ENCODE assay signal across 29 cellular contexts in the genomic region with DNA sequence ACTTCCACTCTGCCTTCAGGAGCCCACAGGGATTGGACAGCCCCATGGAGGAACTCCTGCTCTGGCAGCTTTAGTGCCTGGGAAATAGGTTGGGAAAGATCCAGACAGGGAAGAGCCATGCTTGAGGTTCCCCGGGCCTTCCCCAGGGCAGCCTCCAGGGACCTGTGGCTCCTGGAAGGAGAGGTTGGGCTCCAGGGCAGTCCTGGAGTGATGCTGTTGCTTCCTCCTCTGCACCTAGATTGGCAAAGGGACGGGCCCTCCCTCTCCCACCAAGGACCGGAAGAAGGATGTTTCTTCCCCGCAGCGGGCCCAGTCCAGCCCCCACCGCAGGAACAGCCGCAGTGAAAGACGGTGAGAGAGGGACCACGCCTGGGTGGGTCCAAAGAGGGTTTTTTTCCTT. TPM values are rescaled to one million over a fixed set of nuclear protein-coding genes. Genes with fewer than 3 reads are reported as not detected.
DNase-seq lines count a peak whose midpoint lies in the region; ATAC-seq and TF ChIP-seq lines count a peak whose summit lies in the region.
"Had no signal": no experiment of that assay in that cellular context is flagged by ENCODE, and none has a peak within 500 bp of the region (broad histone marks: within the 10 kb centered on the region; RNA-seq: fewer than 3 reads in every experiment).

No MANE protein-coding gene starts in this region.

- peaks cover 29% of the 10 kb centered on the region for H3K4me1 Mint-ChIP-seq in activated CD8-positive, alpha-beta memory T cell treated with anti-CD3 and anti-CD28 coated beads, Interleukin-2, amount 10 ng/mL, durations not matched to agents 7 days and 5 days
- H3K4me1 Mint-ChIP-seq in T-helper 17 cell, result peaks cover 16% of the 10 kb centered on the region
- peaks cover 28% of the 10 kb centered on the region for H3K4me1 Mint-ChIP-seq in stimulated activated effector memory CD8-positive, alpha-beta T cell treated with anti-CD3 and anti-CD28 coated beads, Interleukin-12 subunit alpha, Interleukin-12 subunit beta, amount 100 ng/mL, for 72 hours
- H3K4me1 Mint-ChIP-seq: B cell had no signal

- peaks cover 0 to 78% of the 10 kb centered on the region in 2 donors for H3K4me1 ChIP-seq in right atrium auricular region
- H3K4me1 ChIP-seq: right lobe of liver had no signal

- H3K27me3 Mint-ChIP-seq in activated CD8-positive, alpha-beta memory T cell treated with anti-CD3 and anti-CD28 coated beads, Interleukin-2, amount 10 ng/mL, durations not matched to agents 7 days and 5 days, result no peaks in the 10 kb centered on the region
- H3K27me3 Mint-ChIP-seq in T-helper 17 cell, result no peaks in the 10 kb centered on the region
- H3K27me3 Mint-ChIP-seq: activated naive CD8-positive, alpha-beta T cell; B cell had no signal

- no peaks in the 10 kb centered on the region for H3K9me3 Mint-ChIP-seq in activated CD8-positive, alpha-beta memory T cell treated with anti-CD3 and anti-CD28 coated beads, Interleukin-2, amount 10 ng/mL, durations not matched to agents 7 days and 5 days (ENCODE audit: low read depth)
- no peaks in the 10 kb centered on the region for H3K9me3 Mint-ChIP-seq in stimulated activated effector memory CD8-positive, alpha-beta T cell treated with anti-CD3 and anti-CD28 coated beads, Interleukin-12 subunit alpha, Interleukin-12 subunit beta, amount 100 ng/mL, for 72 hours
- H3K9me3 Mint-ChIP-seq: activated T-helper 1 cell treated with anti-CD3 and anti-CD28 coated beads, Interleukin-12 subunit alpha, Interleukin-12 subunit beta, Interleukin-2, Interleukin-4 antibody, amounts not matched to agents 30 ng/mL and 10 ng/mL and 1 ng/mL, durations not matched to agents 14 hours and 24 hours and 36 hours; CD8-positive, alpha-beta T cell; natural killer cell; T-helper 2 cell treated with Interferon-gamma antibody and Interleukin-4, amounts not matched to agents 5 μg/mL and 100 μg/mL, for 36 hours had no signal

- ATAC-seq in activated CD8-positive, alpha-beta memory T cell treated with anti-CD3 and anti-CD28 coated beads, Interleukin-2, amount 10 ng/mL, durations not matched to agents 7 days and 5 days, result no peak
- no peak for ATAC-seq in T-helper 17 cell
- no peak for ATAC-seq in stimulated activated effector memory CD8-positive, alpha-beta T cell treated with anti-CD3 and anti-CD28 coated beads, Interleukin-12 subunit alpha, Interleukin-12 subunit beta, amount 100 ng/mL, for 72 hours
- ATAC-seq in HG02973 (IDR thresholded peaks at IDR 0.05; ENCODE audit: unreplicated experiment), result no peak
- ATAC-seq: CD8-positive, alpha-beta T cell; lower lobe of right lung; natural killer cell; right lobe of liver had no signal

- H3K36me3 ChIP-seq in right atrium auricular region, result peaks cover 41% of the 10 kb centered on the region
- H3K36me3 ChIP-seq: right lobe of liver had no signal

- H3K27ac ChIP-seq in right atrium auricular region, result peak overlapping the region; percentile 13 to 77
- H3K27ac ChIP-seq: lower lobe of right lung, right lobe of liver, thoracic aorta had no signal

- H3K27me3 ChIP-seq in right atrium auricular region, result no peaks in the 10 kb centered on the region
- H3K27me3 ChIP-seq: right lobe of liver had no signal

- peak; percentile 38 for DNase-seq in activated CD8-positive, alpha-beta memory T cell treated with anti-CD3 and anti-CD28 coated beads, Interleukin-2, amount 10 ng/mL, durations not matched to agents 7 days and 5 days
- DNase-seq in activated CD8-positive, alpha-beta memory T cell treated with anti-CD3 and anti-CD28 coated beads, Interleukin-2, amount 50 U/mL, for 48 hours, result no peak
- no peak for DNase-seq in T-helper 17 cell
- DNase-seq in right atrium auricular region (ENCODE audit: low spot score), result no peak
- DNase-seq in stimulated activated effector memory CD8-positive, alpha-beta T cell treated with anti-CD3 and anti-CD28 coated beads, Interleukin-12 subunit alpha, Interleukin-12 subunit beta, amount 100 ng/mL, for 72 hours (ENCODE audit: low spot score in 2 of 2), result no peak
- no peak for DNase-seq in stimulated activated naive CD4-positive, alpha-beta T cell (lab: John Stamatoyannopoulos, UW)
- no peak for DNase-seq in ureter (ENCODE audit: low spot score)
- DNase-seq: activated CD4-positive, alpha-beta T cell treated with anti-CD3 and anti-CD28 coated beads for 4 hours; caudate nucleus; lower lobe of right lung; natural killer cell; NCI-H1694; NCI-H510A; OCI-M1; stimulated activated CD4-positive, alpha-beta T cell treated with anti-CD3 and anti-CD28 coated beads, Interleukin-15, amount 100 ng/mL, for 24 hours; stimulated activated naive CD4-positive, alpha-beta T cell treated with Interleukin-2 at 50 U/mL for 16 hours had no signal

- no peak overlapping the region for H3K4me3 ChIP-seq in right atrium auricular region
- H3K4me3 ChIP-seq: lower lobe of right lung, right lobe of liver, thoracic aorta had no signal

- no peaks in the 10 kb centered on the region for H3K36me3 Mint-ChIP-seq in activated CD8-positive, alpha-beta memory T cell treated with anti-CD3 and anti-CD28 coated beads, Interleukin-2, amount 10 ng/mL, durations not matched to agents 7 days and 5 days
- peaks cover 6% of the 10 kb centered on the region for H3K36me3 Mint-ChIP-seq in T-helper 17 cell (ENCODE audit: low read depth)
- H3K36me3 Mint-ChIP-seq in stimulated activated effector memory CD8-positive, alpha-beta T cell treated with anti-CD3 and anti-CD28 coated beads, Interleukin-12 subunit alpha, Interleukin-12 subunit beta, amount 100 ng/mL, for 72 hours, result peaks cover 22% of the 10 kb centered on the region
- H3K36me3 Mint-ChIP-seq: activated naive CD8-positive, alpha-beta T cell; natural killer cell had no signal

- CTCF ChIA-PET in activated CD8-positive, alpha-beta memory T cell treated with anti-CD3 and anti-CD28 coated beads, Interleukin-2, amount 10 ng/mL, durations not matched to agents 7 days and 5 days (lab: Charles Lee), result interaction anchor here (2.8 kb wide), 1 partner anchor 67 kb away, joined by 7 read pairs; no protein-coding TSS in a partner anchor

- no peak overlapping the region for H3K4me3 Mint-ChIP-seq in activated CD8-positive, alpha-beta memory T cell treated with anti-CD3 and anti-CD28 coated beads, Interleukin-2, amount 10 ng/mL, durations not matched to agents 7 days and 5 days
- H3K4me3 Mint-ChIP-seq in T-helper 17 cell, result no peak overlapping the region
- no peak overlapping the region for H3K4me3 Mint-ChIP-seq in stimulated activated effector memory CD8-positive, alpha-beta T cell treated with anti-CD3 and anti-CD28 coated beads, Interleukin-12 subunit alpha, Interleukin-12 subunit beta, amount 100 ng/mL, for 72 hours
- H3K4me3 Mint-ChIP-seq: activated naive CD8-positive, alpha-beta T cell; activated T-helper 1 cell treated with anti-CD3 and anti-CD28 coated beads, Interleukin-12 subunit alpha, Interleukin-12 subunit beta, Interleukin-2, Interleukin-4 antibody, amounts not matched to agents 30 ng/mL and 10 ng/mL and 1 ng/mL, durations not matched to agents 14 hours and 24 hours and 36 hours; B cell; CD8-positive, alpha-beta T cell; natural killer cell; T-helper 2 cell treated with Interferon-gamma antibody and Interleukin-4, amounts not matched to agents 5 μg/mL and 100 μg/mL, for 36 hours had no signal

- TF ChIP-seq CTCF in right atrium auricular region (IDR thresholded peaks at IDR 0.05), result no peak

- no peak overlapping the region for H3K27ac Mint-ChIP-seq in activated CD8-positive, alpha-beta memory T cell treated with anti-CD3 and anti-CD28 coated beads, Interleukin-2, amount 10 ng/mL, durations not matched to agents 7 days and 5 days
- peak overlapping the region; percentile 39 for H3K27ac Mint-ChIP-seq in T-helper 17 cell
- H3K27ac Mint-ChIP-seq in stimulated activated effector memory CD8-positive, alpha-beta T cell treated with anti-CD3 and anti-CD28 coated beads, Interleukin-12 subunit alpha, Interleukin-12 subunit beta, amount 100 ng/mL, for 72 hours, result peak overlapping the region; percentile 43
- H3K27ac Mint-ChIP-seq: activated naive CD8-positive, alpha-beta T cell; activated T-helper 1 cell treated with anti-CD3 and anti-CD28 coated beads, Interleukin-12 subunit alpha, Interleukin-12 subunit beta, Interleukin-2, Interleukin-4 antibody, amounts not matched to agents 30 ng/mL and 10 ng/mL and 1 ng/mL, durations not matched to agents 14 hours and 24 hours and 36 hours; B cell; CD8-positive, alpha-beta T cell; natural killer cell; T-helper 2 cell treated with Interferon-gamma antibody and Interleukin-4, amounts not matched to agents 5 μg/mL and 100 μg/mL, for 36 hours had no signal

- H3K9me3 ChIP-seq in T-helper 17 cell (ENCODE audit: control insufficient read depth, low read length, poor library complexity, severe bottlenecking) (no peaks in the 10 kb centered on the region), right atrium auricular region (no peaks in the 10 kb centered on the region)
- H3K9me3 ChIP-seq: lower lobe of right lung, right lobe of liver, thoracic aorta had no signal

RNA-seq across cellular contexts. Expression of gene VASH1, which starts 16.5 kb away (rescaled TPM):
- 1 to 10 TPM; 3.3 to 8.1 TPM for total RNA-seq in activated CD8-positive, alpha-beta memory T cell treated with anti-CD3 and anti-CD28 coated beads, Interleukin-2, amount 10 ng/mL, durations not matched to agents 7 days and 5 days
- 10 to 100 TPM; 11.7 to 16.8 TPM for total RNA-seq in T-helper 17 cell
- 10 to 100 TPM; 14.3 to 26.1 TPM for total RNA-seq in right atrium auricular region
- 9.0 TPM for total RNA-seq in ureter

RNA-seq across cellular contexts. Expression of gene ANGEL1, which starts 35.0 kb away (rescaled TPM):
- total RNA-seq in activated CD8-positive, alpha-beta memory T cell treated with anti-CD3 and anti-CD28 coated beads, Interleukin-2, amount 10 ng/mL, durations not matched to agents 7 days and 5 days, result 10 to 100 TPM; 12.9 to 14.6 TPM
- total RNA-seq in T-helper 17 cell, result 10 to 100 TPM; 11.9 to 14.0 TPM
- 10 to 100 TPM; 19.6 to 23.6 TPM for total RNA-seq in right atrium auricular region
- total RNA-seq in ureter, result 32.1 TPM

RNA-seq across cellular contexts. Expression of gene LRRC74A, which starts 48.5 kb away (rescaled TPM):
- not detected for total RNA-seq in activated CD8-positive, alpha-beta memory T cell treated with anti-CD3 and anti-CD28 coated beads, Interleukin-2, amount 10 ng/mL, durations not matched to agents 7 days and 5 days
- total RNA-seq in T-helper 17 cell (not detected), right atrium auricular region (not detected), ureter (not detected)
- total RNA-seq: activated T-helper 1 cell treated with anti-CD3 and anti-CD28 coated beads, Interleukin-12 subunit alpha, Interleukin-12 subunit beta, Interleukin-2, Interleukin-4 antibody, amounts not matched to agents 30 ng/mL and 10 ng/mL and 1 ng/mL, durations not matched to agents 14 hours and 24 hours and 36 hours; astrocyte; B cell; CD8-positive, alpha-beta T cell; glomerular endothelial cell; H4; lower lobe of right lung; mononuclear cell; natural killer cell; osteocyte; right lobe of liver; thoracic aorta had no signal
